Comparison of ENCODE assay signal across 15 cellular contexts in genomic region chr12:68163546-68164210, GRCh38. TPM values are rescaled to one million over a fixed set of nuclear protein-coding genes. Genes with fewer than 3 reads are reported as not detected.
A peak's percentile ranks its signal among the peaks of the same experiment; 100 is the strongest.
DNase-seq lines count a peak whose midpoint lies in the region; ATAC-seq and TF ChIP-seq lines count a peak whose summit lies in the region.
"Had no signal": no experiment of that assay in that cellular context is flagged by ENCODE, and none has a peak within 500 bp of the region (broad histone marks: within the 10 kb centered on the region; RNA-seq: fewer than 3 reads in every experiment).

No MANE protein-coding gene starts in this region.

- peak overlapping the region; percentile 25 to 70 (median 62) for H3K4me3 Mint-ChIP-seq in CD8-positive, alpha-beta memory T cell

- TF ChIP-seq POLR2A in ovary (IDR thresholded peaks at IDR 0.05): no peak

- CTCF ChIA-PET in CD8-positive, alpha-beta memory T cell (lab: Charles Lee): no interaction called here
- CTCF ChIA-PET in OCI-LY7 (lab: Charles Lee; ENCODE audit: unreplicated experiment): no interaction called here

- H3K9me2 ChIP-seq in OCI-LY7 (ENCODE audit: insufficient read depth, low read length): no peaks in the 10 kb centered on the region

- H3K4me1 ChIP-seq in CD8-positive, alpha-beta memory T cell (ENCODE audit: insufficient read depth, low read length): no peaks in the 10 kb centered on the region
- H3K4me1 ChIP-seq in OCI-LY7 (ENCODE audit: insufficient read depth, low read length, poor library complexity, severe bottlenecking) (peaks cover 22% of the 10 kb centered on the region), ovary (ENCODE audit: insufficient read depth) (no peaks in the 10 kb centered on the region)

- no peak for TF ChIP-seq EP300 in ovary (IDR thresholded peaks at IDR 0.05)

- no peaks in the 10 kb centered on the region for H3K79me2 ChIP-seq in OCI-LY7 (ENCODE audit: insufficient read depth, low read depth, low read length)

- H3K36me3 ChIP-seq in CD8-positive, alpha-beta memory T cell (ENCODE audit: insufficient read depth, low read length): no peaks in the 10 kb centered on the region
- no peaks in the 10 kb centered on the region for H3K36me3 ChIP-seq in OCI-LY7 (ENCODE audit: insufficient read depth, low read length)
- no peaks in the 10 kb centered on the region for H3K36me3 ChIP-seq in ovary
- H3K36me3 ChIP-seq: thoracic aorta had no signal

- H3K4me2 ChIP-seq in OCI-LY7 (ENCODE audit: low read length): peak overlapping the region; percentile 54

- intact Hi-C loops in OCI-LY7 (cut with micrococcal nuclease; ENCODE audit: unreplicated experiment): no loop called here
- intact Hi-C loops in ovary (cut with DNase I): no loop called here

- no peaks in the 10 kb centered on the region for H3K9me3 Mint-ChIP-seq in CD8-positive, alpha-beta memory T cell

- 88 to 93% (median 92%) methylated on average over 7 of the region's 7 CpGs for WGBS in ovary, 3 donors

- H3K27ac Mint-ChIP-seq in CD8-positive, alpha-beta memory T cell: peak overlapping the region in 7 of 8 donors; percentile 4 to 79 (median 47)

- peak in 1 of 5 donors; percentile 14 for DNase-seq in CD8-positive, alpha-beta memory T cell
- peak; percentile 50 for DNase-seq in OCI-LY7 (ENCODE audit: low spot score)
- no peak for DNase-seq in NCI-H1092 (lab: John Stamatoyannopoulos, UW)
- no peak for DNase-seq in ovary
- no peak for DNase-seq in HK-2 (ENCODE audit: unreplicated experiment)
- DNase-seq: erythroblast, kidney, NCI-H1694 had no signal

- H3K36me3 Mint-ChIP-seq in CD8-positive, alpha-beta memory T cell: peaks cover 0 to 3% (median 0%) of the 10 kb centered on the region in 3 donors

- no peaks in the 10 kb centered on the region for H4K20me1 ChIP-seq in OCI-LY7 (ENCODE audit: insufficient read depth, low read length)

- H3K9me3 ChIP-seq in CD8-positive, alpha-beta memory T cell (ENCODE audit: low read length): no peaks in the 10 kb centered on the region
- H3K9me3 ChIP-seq in OCI-LY7 (ENCODE audit: low read length): no peaks in the 10 kb centered on the region
- no peaks in the 10 kb centered on the region for H3K9me3 ChIP-seq in ovary
- H3K9me3 ChIP-seq: thoracic aorta had no signal

- H3K27me3 ChIP-seq in CD8-positive, alpha-beta memory T cell (ENCODE audit: insufficient read depth, low read length, poor library complexity, severe bottlenecking): no peaks in the 10 kb centered on the region
- H3K27me3 ChIP-seq in ovary: no peaks in the 10 kb centered on the region

- H3K4me1 Mint-ChIP-seq in CD8-positive, alpha-beta memory T cell: peaks cover 40 to 50% (median 46%) of the 10 kb centered on the region in 3 donors

- H3K27me3 Mint-ChIP-seq in CD8-positive, alpha-beta memory T cell: peaks cover 0 to 2% of the 10 kb centered on the region in 2 donors

- TF ChIP-seq CTCF in OCI-LY7 (conservative IDR thresholded peaks at IDR 0.05; ENCODE audit: low read length): no peak
- no peak for TF ChIP-seq CTCF in ovary (IDR thresholded peaks at IDR 0.05)

- BruUV-seq in OCI-LY7 (replicated peaks; lab: Mats Ljungman, UMichigan): no TSS peak

- peak overlapping the region; percentile 49; the same call in 1 of the 2 replicates for H2AFZ ChIP-seq in OCI-LY7 (ENCODE audit: low read length)

- ATAC-seq in GM19025 (IDR thresholded peaks at IDR 0.05; ENCODE audit: low read depth, unreplicated experiment) (peak; percentile 50), HG02840 (IDR thresholded peaks at IDR 0.05; ENCODE audit: low FRiP score, unreplicated experiment) (peak; percentile 50), esophagus mucosa (no peak)
- ATAC-seq: Panc1 had no signal

- H3K4me3 ChIP-seq in CD8-positive, alpha-beta memory T cell (ENCODE audit: low read length): no peak overlapping the region
- peak overlapping the region; percentile 12 for H3K4me3 ChIP-seq in OCI-LY7 (ENCODE audit: low read depth, low read length, poor library complexity, severe bottlenecking)
- H3K4me3 ChIP-seq in ovary: no peak overlapping the region
- H3K4me3 ChIP-seq: thoracic aorta had no signal

- no peak overlapping the region for H3K27ac ChIP-seq in CD8-positive, alpha-beta memory T cell (ENCODE audit: low read depth, low read length)
- H3K27ac ChIP-seq in OCI-LY7 (ENCODE audit: low read depth, low read length, poor library complexity, severe bottlenecking) (peak overlapping the region; percentile 36), ovary (no peak overlapping the region)
- H3K27ac ChIP-seq: thoracic aorta had no signal

- POLR2A ChIA-PET in CD8-positive, alpha-beta memory T cell (lab: Charles Lee): interaction anchor here (0.6 kb wide), 1 partner anchor 62 kb away, joined by 3 read pairs; no protein-coding TSS in a partner anchor
- POLR2A ChIA-PET in OCI-LY7 (lab: Charles Lee): no interaction called here

RNA-seq across cellular contexts. Expression of gene IFNG, which starts 4.1 kb away (rescaled TPM):
- 100 to 1,000 TPM; 408 to 427 TPM for total RNA-seq in CD8-positive, alpha-beta memory T cell
- 7.3 TPM for polyA plus RNA-seq in CD8-positive, alpha-beta memory T cell
- total RNA-seq in OCI-LY7 (2014; rRNA removed; shearing (Covaris generic)): not detected in 2 replicates
- total RNA-seq in OCI-LY7 (2022) (not detected in 2 replicates), ovary (under 1 TPM in 1 of 7 donors, not detected in 6; 0.66 TPM), esophagus mucosa (not detected)
- under 1 TPM in 1 of 2 donors, not detected in 1; 0.25 TPM for polyA plus RNA-seq in ovary
- total RNA-seq: kidney, thoracic aorta had no signal
- polyA plus RNA-seq: BJ, neural cell had no signal

Comparison
In these comparisons a context has a peak if more than half of its experiments do, and no peak if none do; other contexts are left out.
1. RNA of gene IFNG, which starts 4.1 kb away (total RNA-seq): 408 to 427 TPM in CD8-positive, alpha-beta memory T cell; not detected in OCI-LY7, 0.66 TPM in ovary and not detected in esophagus mucosa (single experiment); every median in the first group is over 100 times any median in the second.